29 cellular contexts compared by ENCODE assay signal in genomic region chr1:166032163-166032562, GRCh38.
"Had no signal": no experiment of that assay in that cellular context is flagged by ENCODE, and none has a peak within 500 bp of the region (broad histone marks: within the 10 kb centered on the region; RNA-seq: fewer than 3 reads in every experiment).

No MANE protein-coding gene starts in this region.

- H3K4me3 ChIP-seq: colonic mucosa, esophagus muscularis mucosa, gastroesophageal sphincter, heart left ventricle, hepatocyte, lung, mucosa of descending colon, prostate gland, thoracic aorta, tibial nerve, upper lobe of left lung, uterus had no signal

- H3K27ac Mint-ChIP-seq: dendritic cell treated with granulocyte-macrophage colony-stimulating factor and Interleukin-4, amounts not matched to agents 40 ng/mL and 50 ng/mL, for 4 days; memory B cell; mesothelial cell of epicardium; naive B cell; natural killer cell treated with Interleukin-12 subunit alpha and Interleukin-12 subunit beta and Interleukin-15 and Interleukin-18, amount 100 ng/mL, for 72 hours; stimulated activated naive B cell treated with anti-CD40 and anti-IgM and Interleukin-4, amounts not matched to agents 10 μg/mL and 1 μg/mL and 100 μg/mL, for 72 hours; stimulated activated naive CD8-positive, alpha-beta T cell treated with anti-CD3 and anti-CD28 coated beads, Interleukin-15, Interleukin-2, amounts not matched to agents 100 ng/mL and 50 ng/mL, for 24 hours had no signal

- H3K9me3 Mint-ChIP-seq: dendritic cell treated with granulocyte-macrophage colony-stimulating factor and Interleukin-4, amounts not matched to agents 40 ng/mL and 50 ng/mL, for 4 days; mesothelial cell of epicardium; neural crest cell; stimulated activated naive B cell treated with anti-CD40 and anti-IgM and Interleukin-4, amounts not matched to agents 10 μg/mL and 1 μg/mL and 100 μg/mL, for 72 hours; stimulated activated naive CD8-positive, alpha-beta T cell treated with anti-CD3 and anti-CD28 coated beads, Interleukin-15, Interleukin-2, amounts not matched to agents 100 ng/mL and 50 ng/mL, for 24 hours had no signal

- ATAC-seq: foreskin keratinocyte; gastroesophageal sphincter; mucosa of descending colon; natural killer cell treated with Interleukin-12 subunit alpha and Interleukin-12 subunit beta and Interleukin-15 and Interleukin-18, amount 100 ng/mL, for 72 hours; right cardiac atrium; stimulated activated naive B cell treated with anti-CD40 and anti-IgM and Interleukin-4, amounts not matched to agents 10 μg/mL and 1 μg/mL and 100 μg/mL, for 72 hours had no signal

- FAIRE-seq: endothelial cell of umbilical vein, kidney, small intestine had no signal

- H3K27ac ChIP-seq: colonic mucosa, esophagus muscularis mucosa, foreskin keratinocyte, gastroesophageal sphincter, heart left ventricle, hepatocyte, neutrophil, prostate gland, thoracic aorta, tibial nerve, upper lobe of left lung, uterus had no signal

- H3K36me3 Mint-ChIP-seq: memory B cell; mesothelial cell of epicardium; naive B cell; natural killer cell treated with Interleukin-12 subunit alpha and Interleukin-12 subunit beta and Interleukin-15 and Interleukin-18, amount 100 ng/mL, for 72 hours; stimulated activated naive B cell treated with anti-CD40 and anti-IgM and Interleukin-4, amounts not matched to agents 10 μg/mL and 1 μg/mL and 100 μg/mL, for 72 hours had no signal

- H3K9me3 ChIP-seq: colonic mucosa, esophagus muscularis mucosa, gastroesophageal sphincter, heart left ventricle, mucosa of descending colon, neutrophil, prostate gland, thoracic aorta, tibial nerve, upper lobe of left lung, uterus had no signal

- H3K4me1 ChIP-seq: colonic mucosa, foreskin keratinocyte, gastroesophageal sphincter, prostate gland, tibial nerve, upper lobe of left lung, uterus had no signal

- H3K4me3 Mint-ChIP-seq: dendritic cell treated with granulocyte-macrophage colony-stimulating factor and Interleukin-4, amounts not matched to agents 40 ng/mL and 50 ng/mL, for 4 days; memory B cell; mesothelial cell of epicardium; naive B cell; natural killer cell treated with Interleukin-12 subunit alpha and Interleukin-12 subunit beta and Interleukin-15 and Interleukin-18, amount 100 ng/mL, for 72 hours; neural crest cell; stimulated activated naive B cell treated with anti-CD40 and anti-IgM and Interleukin-4, amounts not matched to agents 10 μg/mL and 1 μg/mL and 100 μg/mL, for 72 hours; stimulated activated naive CD8-positive, alpha-beta T cell treated with anti-CD3 and anti-CD28 coated beads, Interleukin-15, Interleukin-2, amounts not matched to agents 100 ng/mL and 50 ng/mL, for 24 hours had no signal

- H3K27me3 Mint-ChIP-seq: dendritic cell treated with granulocyte-macrophage colony-stimulating factor and Interleukin-4, amounts not matched to agents 40 ng/mL and 50 ng/mL, for 4 days had no signal

- DNase-seq: colonic mucosa; effector CD8-positive, alpha-beta T cell; foreskin keratinocyte; kidney; mucosa of descending colon; naive B cell; small intestine; stimulated activated CD4-positive, alpha-beta T cell treated with anti-CD3 and anti-CD28 coated beads, Interleukin-15, amount 100 ng/mL, for 24 hours; stimulated activated CD4-positive, alpha-beta T cell treated with anti-CD3 and anti-CD28 coated beads, Interleukin-2, amount 100 ng/mL, for 48 hours; stimulated activated naive B cell treated with anti-CD40 and anti-IgM and Interleukin-4, amounts not matched to agents 10 μg/mL and 1 μg/mL and 100 μg/mL, for 72 hours; upper lobe of left lung had no signal

- H3K27me3 ChIP-seq: colonic mucosa, foreskin keratinocyte, heart left ventricle, hepatocyte, neutrophil, tibial nerve, upper lobe of left lung, uterus had no signal

- H3K4me1 Mint-ChIP-seq: memory B cell; mesothelial cell of epicardium; naive B cell; neural crest cell; stimulated activated naive B cell treated with anti-CD40 and anti-IgM and Interleukin-4, amounts not matched to agents 10 μg/mL and 1 μg/mL and 100 μg/mL, for 72 hours had no signal

- H3K36me3 ChIP-seq: colonic mucosa, esophagus muscularis mucosa, gastroesophageal sphincter, heart left ventricle, neutrophil, prostate gland, thoracic aorta, tibial nerve, upper lobe of left lung, uterus had no signal
